8 cellular contexts compared by ENCODE assay signal in genomic region chr1:31064115-31064514, GRCh38. TPM values are rescaled to one million over a fixed set of nuclear protein-coding genes. Genes with fewer than 3 reads are reported as not detected.
DNase-seq lines count a peak whose midpoint lies in the region; ATAC-seq, FAIRE-seq and TF ChIP-seq lines count a peak whose summit lies in the region.

No MANE protein-coding gene starts in this region.

- TF ChIP-seq POLR2A in A549 (IDR thresholded peaks at IDR 0.05; ENCODE audit: low read length) = no peak

- CTCF ChIA-PET in A549 (lab: Yijun Ruan, JAX) = interaction anchor here (1.0 to 1.4 kb wide), 4 partner anchors 8 to 358 kb away, joined by 3 to 4 read pairs (median 3); no protein-coding TSS in a partner anchor

- no peak for FAIRE-seq in A549 (lab: Jason Lieb, UNC)

- peak overlapping the region; percentile 87 for H3K4me3 ChIP-seq in A549
- H3K4me3 ChIP-seq in HUES64 (ENCODE audit: low read length) = peak overlapping the region; percentile 98
- H3K4me3 ChIP-seq in mucosa of stomach (ENCODE audit: low read length) = peak overlapping the region; percentile 99

- POLR2A ChIA-PET in A549 (lab: Yijun Ruan, JAX) = interaction anchor here (0.6 to 1.0 kb wide), 2 partner anchors 91 to 132 kb away, joined by 3 to 9 read pairs; no protein-coding TSS in a partner anchor

- peaks cover 10% of the 10 kb centered on the region for H3K36me3 ChIP-seq in HUES64 (ENCODE audit: insufficient read depth, low read length)
- H3K36me3 ChIP-seq in mucosa of stomach (ENCODE audit: control insufficient read depth, insufficient read depth, low read length) = peaks cover 2% of the 10 kb centered on the region

- 5% methylated on average over 6 of the region's 6 CpGs for WGBS in A549 (ENCODE audit: missing lambda C conversion rate)
- 3% methylated on average over 5 of the region's 6 CpGs for WGBS in HUES64

- peaks cover 21% of the 10 kb centered on the region for H3K4me1 ChIP-seq in A549
- peaks cover 11% of the 10 kb centered on the region; the same call in 1 of the 2 replicates for H3K4me1 ChIP-seq in HUES64 (ENCODE audit: insufficient read depth, low read length)
- H3K4me1 ChIP-seq in mucosa of stomach (ENCODE audit: control insufficient read depth, insufficient read depth, low read length) = peaks cover 11% of the 10 kb centered on the region

- peak overlapping the region; percentile 96 to 100 for H3K27ac ChIP-seq in A549
- H3K27ac ChIP-seq in HUES64 (ENCODE audit: low read depth, low read length) = peak overlapping the region; percentile 76
- H3K27ac ChIP-seq in caudate nucleus (ENCODE audit: low read depth, low read length) = peak overlapping the region; percentile 13

- no peak for TF ChIP-seq RAD21 in A549 (conservative IDR thresholded peaks at IDR 0.05 in 1 of 2, IDR thresholded peaks at IDR 0.05 in 1 of 2)

- DNase-seq in A549 (ENCODE audit: low read depth in 1 of 2, low spot score in 1 of 2) (no peak), caudate nucleus (lab: John Stamatoyannopoulos, UW) (no peak), DMS53 (lab: John Stamatoyannopoulos, UW) (no peak), middle frontal gyrus (ENCODE audit: extremely low spot score, low spot score) (no peak), NCI-H774 (lab: John Stamatoyannopoulos, UW) (no peak), H4 (ENCODE audit: low spot score) (no peak)

- TF ChIP-seq EP300 in A549 (IDR thresholded peaks at IDR 0.05) = no peak

- H3K9me3 ChIP-seq in A549 = no peaks in the 10 kb centered on the region
- H3K9me3 ChIP-seq in HUES64 (ENCODE audit: insufficient read depth, low read depth, low read length) = no peaks in the 10 kb centered on the region
- H3K9me3 ChIP-seq in mucosa of stomach (ENCODE audit: control insufficient read depth, low read length) = no peaks in the 10 kb centered on the region

- no peaks in the 10 kb centered on the region for H3K27me3 ChIP-seq in HUES64 (ENCODE audit: insufficient read depth, low read length)
- H3K27me3 ChIP-seq in mucosa of stomach (ENCODE audit: control insufficient read depth, insufficient read depth, low read length) = no peaks in the 10 kb centered on the region

- peak overlapping the region; percentile 87 for H3K4me2 ChIP-seq in A549

- H3K9ac ChIP-seq in HUES64 (ENCODE audit: low read depth, low read length) (peak overlapping the region; percentile 100), mucosa of stomach (ENCODE audit: low read length) (peak overlapping the region; percentile 100)

- no peak for TF ChIP-seq CTCF in A549 (IDR thresholded peaks at IDR 0.05)

- ATAC-seq in A549 = no peak

TF ChIP-seq in A549, 52 proteins besides CTCF, POLR2A, EP300 and RAD21:
- TF ChIP-seq BCL3 (IDR thresholded peaks at IDR 0.05) = no peak
- TF ChIP-seq USF2 (IDR thresholded peaks at IDR 0.05) = no peak
- TF ChIP-seq CHD4 (IDR thresholded peaks at IDR 0.05; ENCODE audit: borderline replicate concordance) = no peak
- TF ChIP-seq ZC3H11A (IDR thresholded peaks at IDR 0.05) = no peak

RNA-seq across cellular contexts. Expression of gene PUM1, which starts 1.4 kb away (rescaled TPM):
- 55.3 and 64.0 TPM in 2 replicates for polyA plus RNA-seq in A549 (2011; rRNA removed)
- polyA plus RNA-seq in A549 (2012; cell fraction: cytosol; rRNA removed) = 57.3 and 66.3 TPM in 2 replicates
- 67.7 and 77.6 TPM in 2 replicates for polyA plus RNA-seq in A549 (2012; cell fraction: nucleus; rRNA removed)
- polyA plus RNA-seq in A549 (2017; fragmentation: RNase III; extraction: RNeasy Plus Mini Kit Qiagen cat#74134 plus additional on column Dnase treatment) = 27.5 to 30.2 TPM (median 29.1 TPM) in 3 replicates
- 207 and 234 TPM in 2 replicates for polyA minus RNA-seq in A549 (2011; rRNA and poly(A)+ RNA removed)
- polyA plus RNA-seq in HUES64 (2013, experiment 1 of 2) = 55.7 TPM
- 62.9 TPM for polyA plus RNA-seq in HUES64 (2013, experiment 2 of 2)
- 29.6 and 31.7 TPM in 2 replicates for total RNA-seq in H4 (2014; rRNA removed; shearing (Covaris generic))

Comparison
In these comparisons a context has a peak if more than half of its experiments do, and no peak if none do; other contexts are left out.
1. H3K27ac ChIP-seq: peak in every context shown above with its lines; median percentile 98 in A549; 76 in HUES64; 13 in caudate nucleus.